27 cellular contexts compared by ENCODE assay signal in genomic region chr12:112523856-112524255, GRCh38.
"Had no signal": no experiment of that assay in that cellular context is flagged by ENCODE, and none has a peak within 500 bp of the region (broad histone marks: within the 10 kb centered on the region; RNA-seq: fewer than 3 reads in every experiment).

No MANE protein-coding gene starts in this region.

- H3K27me3 Mint-ChIP-seq: effector memory CD8-positive, alpha-beta T cell had no signal

- H3K27me3 ChIP-seq: esophagus squamous epithelium, gastrocnemius medialis, heart right ventricle, left lung had no signal

- H3K9me3 Mint-ChIP-seq: dendritic cell treated with granulocyte-macrophage colony-stimulating factor and Interleukin-4, amounts not matched to agents 40 ng/mL and 50 ng/mL, for 4 days; effector memory CD8-positive, alpha-beta T cell had no signal

- H3K4me3 Mint-ChIP-seq: dendritic cell treated with granulocyte-macrophage colony-stimulating factor and Interleukin-4, amounts not matched to agents 40 ng/mL and 50 ng/mL, for 4 days; effector memory CD8-positive, alpha-beta T cell; endodermal cell; mesothelial cell of epicardium; naive B cell; naive thymus-derived CD8-positive, alpha-beta T cell had no signal

- H3K9me3 ChIP-seq: esophagus squamous epithelium, gastrocnemius medialis, heart right ventricle, left lung, lower lobe of right lung, mucosa of descending colon had no signal

- H3K36me3 ChIP-seq: esophagus squamous epithelium, gastrocnemius medialis, heart right ventricle, left lung, lower lobe of right lung had no signal

- H3K4me1 ChIP-seq: esophagus squamous epithelium, gastrocnemius medialis, heart right ventricle, left lung, lower lobe of right lung had no signal

- H3K27ac Mint-ChIP-seq: dendritic cell treated with granulocyte-macrophage colony-stimulating factor and Interleukin-4, amounts not matched to agents 40 ng/mL and 50 ng/mL, for 4 days; effector memory CD8-positive, alpha-beta T cell; endodermal cell; mesothelial cell of epicardium; naive thymus-derived CD8-positive, alpha-beta T cell had no signal

- H3K4me1 Mint-ChIP-seq: endodermal cell; mesothelial cell of epicardium; naive B cell; naive thymus-derived CD8-positive, alpha-beta T cell had no signal

- DNase-seq: cortex of kidney; effector CD8-positive, alpha-beta T cell; effector memory CD8-positive, alpha-beta T cell; endodermal cell; esophagus squamous epithelium; foreskin fibroblast; foreskin melanocyte; gastrocnemius medialis; glutamatergic neuron; head of caudate nucleus; heart right ventricle; hippocampal formation; left cardiac atrium; left lung; left ventricle myocardium superior; lower lobe of right lung; mesenchymal stem cell; mucosa of descending colon; naive B cell; naive thymus-derived CD8-positive, alpha-beta T cell had no signal

- H3K4me3 ChIP-seq: esophagus squamous epithelium, gastrocnemius medialis, heart right ventricle, left lung, lower lobe of right lung, mucosa of descending colon had no signal

- ATAC-seq: effector memory CD8-positive, alpha-beta T cell; esophagus mucosa; gastrocnemius medialis; heart right ventricle; left cardiac atrium; left lung; left ventricle myocardium superior; lower lobe of right lung; mucosa of descending colon; naive thymus-derived CD8-positive, alpha-beta T cell had no signal

- H3K36me3 Mint-ChIP-seq: mesothelial cell of epicardium; naive B cell; naive thymus-derived CD8-positive, alpha-beta T cell had no signal

- FAIRE-seq: endometrium, islet of Langerhans, keratinocyte had no signal

- H3K27ac ChIP-seq: epithelial cell of prostate, esophagus squamous epithelium, gastrocnemius medialis, heart right ventricle, left lung, lower lobe of right lung had no signal
